1 cellular context compared by ENCODE assay signal in the genomic region with DNA sequence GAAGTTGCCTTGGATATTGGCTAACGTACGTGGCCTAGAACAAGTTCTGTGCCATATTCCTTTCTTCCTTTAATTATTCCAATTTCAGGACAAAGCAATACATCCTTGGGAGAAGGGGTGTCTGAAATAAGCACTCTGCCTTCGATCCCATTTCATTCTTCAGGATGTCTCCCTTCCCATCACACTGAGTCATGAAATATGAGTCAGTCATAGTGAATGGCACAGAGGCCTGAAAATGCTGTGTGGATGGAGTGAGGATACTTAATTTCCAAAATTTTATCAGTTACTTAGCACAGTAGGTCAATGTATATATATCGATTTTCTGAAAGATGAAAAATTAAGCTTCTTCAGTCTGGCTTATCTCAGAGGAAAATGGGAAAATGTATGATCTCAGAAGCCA.
TF ChIP-seq lines count a peak whose summit lies in the region.

No MANE protein-coding gene starts in this region.

TF ChIP-seq in SK-N-SH treated with all-trans-retinoic acid at 6 μM for 48 hours, 23 proteins besides CTCF, POLR2A, EP300 and RAD21 (continued from another document):
- no peak for TF ChIP-seq ARNTL (CRISPR knock-in tag; IDR thresholded peaks at IDR 0.05; ENCODE audit: borderline replicate concordance, low read depth)
- TF ChIP-seq ZNF565 (CRISPR knock-in tag; conservative IDR thresholded peaks at IDR 0.05; ENCODE audit: low read depth), result no peak
- TF ChIP-seq, protein P1, sequence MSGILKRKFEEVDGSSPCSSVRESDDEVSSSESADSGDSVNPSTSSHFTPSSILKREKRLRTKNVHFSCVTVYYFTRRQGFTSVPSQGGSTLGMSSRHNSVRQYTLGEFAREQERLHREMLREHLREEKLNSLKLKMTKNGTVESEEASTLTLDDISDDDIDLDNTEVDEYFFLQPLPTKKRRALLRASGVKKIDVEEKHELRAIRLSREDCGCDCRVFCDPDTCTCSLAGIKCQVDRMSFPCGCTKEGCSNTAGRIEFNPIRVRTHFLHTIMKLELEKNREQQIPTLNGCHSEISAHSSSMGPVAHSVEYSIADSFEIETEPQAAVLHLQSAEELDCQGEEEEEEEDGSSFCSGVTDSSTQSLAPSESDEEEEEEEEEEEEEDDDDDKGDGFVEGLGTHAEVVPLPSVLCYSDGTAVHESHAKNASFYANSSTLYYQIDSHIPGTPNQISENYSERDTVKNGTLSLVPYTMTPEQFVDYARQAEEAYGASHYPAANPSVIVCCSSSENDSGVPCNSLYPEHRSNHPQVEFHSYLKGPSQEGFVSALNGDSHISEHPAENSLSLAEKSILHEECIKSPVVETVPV (CRISPR knock-in tag; IDR thresholded peaks at IDR 0.05), result no peak
- no peak for TF ChIP-seq ZFP3 (CRISPR knock-in tag; IDR thresholded peaks at IDR 0.05)
- TF ChIP-seq ZFP30 (CRISPR knock-in tag; IDR thresholded peaks at IDR 0.05), result no peak
- TF ChIP-seq OSR1 (CRISPR knock-in tag; IDR thresholded peaks at IDR 0.05), result no peak
